22 cellular contexts compared by ENCODE assay signal in the genomic region with DNA sequence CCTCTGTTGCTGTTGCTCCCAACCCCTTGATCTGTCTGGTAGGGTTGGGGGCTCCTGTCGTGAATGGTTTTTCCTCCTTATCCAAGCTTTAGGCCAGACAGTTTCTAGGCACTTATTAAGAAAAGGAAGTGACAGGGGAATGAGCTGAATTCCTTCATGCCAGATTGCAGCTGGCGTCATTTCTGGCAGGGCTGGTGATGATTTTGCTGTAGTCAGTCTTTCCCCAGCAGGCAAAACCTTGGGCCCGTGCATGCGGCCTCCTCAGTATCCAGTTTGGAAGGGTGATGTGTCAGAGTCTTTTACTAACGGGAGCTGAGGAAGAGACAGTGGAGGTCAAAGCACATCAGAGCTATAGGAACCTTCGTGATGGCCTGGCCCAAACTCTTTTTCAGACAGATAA. TPM values are rescaled to one million over a fixed set of nuclear protein-coding genes. Genes with fewer than 3 reads are reported as not detected.
DNase-seq lines count a peak whose midpoint lies in the region; ATAC-seq and TF ChIP-seq lines count a peak whose summit lies in the region.
"Had no signal": no experiment of that assay in that cellular context is flagged by ENCODE, and none has a peak within 500 bp of the region (broad histone marks: within the 10 kb centered on the region; RNA-seq: fewer than 3 reads in every experiment).

No MANE protein-coding gene starts in this region.

- DNase-seq in AG08395 (ENCODE audit: low spot score) (peak; percentile 88), MG63 (peak; percentile 93), epithelial cell of prostate (ENCODE audit: low read depth, low spot score) (no peak), mucosa of gallbladder (ENCODE audit: low spot score) (peak; percentile 15), mesenteric fat pad (ENCODE audit: low spot score) (no peak), BE2C (no peak)
- no peak for DNase-seq in activated CD4-positive, CD25-positive, alpha-beta regulatory T cell (lab: John Stamatoyannopoulos, UW)
- DNase-seq: activated CD4-positive, CD25-positive, alpha-beta regulatory T cell treated with anti-CD3 and anti-CD28 coated beads, Interleukin-2, amount 50 U/mL, for 72 hours; activated CD8-positive, alpha-beta memory T cell treated with anti-CD3 and anti-CD28 coated beads, Interleukin-2, amount 10 ng/mL, durations not matched to agents 7 days and 5 days; activated effector memory CD4-positive, alpha-beta T cell treated with anti-CD3 and anti-CD28 coated beads, Interleukin-2, amount 50 U/mL, for 16 hours; body of pancreas; effector CD4-positive, alpha-beta T cell; foreskin melanocyte; Kasumi-1; naive thymus-derived CD8-positive, alpha-beta T cell; NCI-H1694; NCI-H446 treated with DMSO at 0.1 percent for 48 hours; stimulated activated CD4-positive, alpha-beta T cell treated with anti-CD3 and anti-CD28 coated beads, Interleukin-15, amount 100 ng/mL, for 24 hours; stimulated activated naive CD8-positive, alpha-beta T cell treated with anti-CD3 and anti-CD28 coated beads, Interleukin-15, Interleukin-2, amounts not matched to agents 100 U/mL and 50 U/mL, for 24 hours had no signal

- H3K4me3 ChIP-seq in MG63: no peak overlapping the region
- no peak overlapping the region for H3K4me3 ChIP-seq in BE2C (ENCODE audit: low read depth, low read length)
- H3K4me3 ChIP-seq: body of pancreas, GM23338, lower lobe of right lung had no signal

- H3K27me3 ChIP-seq in MG63 (no peaks in the 10 kb centered on the region), BE2C (no peaks in the 10 kb centered on the region)
- H3K27me3 ChIP-seq: body of pancreas had no signal

- ATAC-seq in HG03354 (IDR thresholded peaks at IDR 0.05; ENCODE audit: poor library complexity, severe bottlenecking, unreplicated experiment): no peak
- ATAC-seq: activated CD8-positive, alpha-beta memory T cell treated with anti-CD3 and anti-CD28 coated beads, Interleukin-2, amount 10 ng/mL, durations not matched to agents 7 days and 5 days; body of pancreas; GM23338; lower lobe of right lung; naive thymus-derived CD8-positive, alpha-beta T cell; stimulated activated naive CD8-positive, alpha-beta T cell treated with anti-CD3 and anti-CD28 coated beads, Interleukin-15, Interleukin-2, amounts not matched to agents 100 U/mL and 50 U/mL, for 24 hours had no signal

- H3K36me3 ChIP-seq in MG63: no peaks in the 10 kb centered on the region; the same call in 1 of the 2 replicates
- no peaks in the 10 kb centered on the region for H3K36me3 ChIP-seq in BE2C
- H3K36me3 ChIP-seq: lower lobe of right lung had no signal

- no peaks in the 10 kb centered on the region for H3K4me1 ChIP-seq in BE2C

- H3K9me3 ChIP-seq in MG63 (no peaks in the 10 kb centered on the region), BE2C (no peaks in the 10 kb centered on the region)
- H3K9me3 ChIP-seq: body of pancreas, lower lobe of right lung had no signal

- no peak for TF ChIP-seq CTCF in BE2C (IDR thresholded peaks at IDR 0.05; ENCODE audit: low read depth, low read length)

- H3K27ac ChIP-seq in epithelial cell of prostate: peak overlapping the region; percentile 31
- H3K27ac ChIP-seq: body of pancreas, lower lobe of right lung had no signal

RNA-seq across cellular contexts. Expression of gene COL27A1, which starts 58.8 kb away (rescaled TPM):
- 1.1 and 1.3 TPM in 2 replicates for total RNA-seq in MG63 (2014; rRNA removed; shearing (Covaris generic); ENCODE audit: low replicate concordance)
- total RNA-seq in mucosa of gallbladder (41.1 TPM), mesenteric fat pad (101 TPM)
- polyA plus RNA-seq in BE2C (2012; ENCODE audit: insufficient read depth, insufficient read length, low read depth): 0.08 TPM

Comparison
In these comparisons a context has a peak if more than half of its experiments do, and no peak if none do; other contexts are left out.
1. DNase-seq: peak in AG08395 (single experiment), MG63 (single experiment) and mucosa of gallbladder (single experiment); none in epithelial cell of prostate (single experiment), mesenteric fat pad (single experiment), activated CD4-positive, CD25-positive, alpha-beta regulatory T cell (0 of 4) and BE2C (single experiment).
2. RNA of gene COL27A1, which starts 58.8 kb away (total RNA-seq): 101 TPM in mesenteric fat pad (single experiment) and 41.1 TPM in mucosa of gallbladder (single experiment); 1.1 to 1.3 TPM in MG63; every median in the first group is over 10 times any median in the second.